20 cellular contexts compared by ENCODE assay signal in genomic region chr2:121976912-121977311, GRCh38.
DNase-seq lines count a peak whose midpoint lies in the region; ATAC-seq, FAIRE-seq and TF ChIP-seq lines count a peak whose summit lies in the region.
"Had no signal": no experiment of that assay in that cellular context is flagged by ENCODE, and none has a peak within 500 bp of the region (broad histone marks: within the 10 kb centered on the region; RNA-seq: fewer than 3 reads in every experiment).

No MANE protein-coding gene starts in this region.

- no peak overlapping the region for H3K4me3 ChIP-seq in left ventricle myocardium inferior
- H3K4me3 ChIP-seq in heart right ventricle, result no peak overlapping the region
- no peak overlapping the region for H3K4me3 ChIP-seq in KMS-11 (IDR thresholded peaks at IDR 0.05; ENCODE audit: insufficient read depth, low read depth, low read length)
- H3K4me3 ChIP-seq in GM12878, result no peak overlapping the region
- H3K4me3 ChIP-seq in parathyroid adenoma (ENCODE audit: low read depth, low read length), result no peak overlapping the region
- H3K4me3 ChIP-seq: GM23338, PC-9, SJSA1 had no signal

- H3K36me3 ChIP-seq in left ventricle myocardium inferior (no peaks in the 10 kb centered on the region), heart right ventricle (no peaks in the 10 kb centered on the region), KMS-11 (ENCODE audit: insufficient read depth) (no peaks in the 10 kb centered on the region), GM12878 (ENCODE audit: control insufficient read depth in 2 of 2, insufficient read depth in 2 of 2, low read length in 1 of 2) (no peaks in the 10 kb centered on the region), parathyroid adenoma (ENCODE audit: control insufficient read depth, insufficient read depth, low read length) (no peaks in the 10 kb centered on the region)
- H3K36me3 ChIP-seq: SJSA1 had no signal

- 8 to 18% methylated on average over 3 of the region's 3 CpGs for WGBS in heart right ventricle, 2 donors
- WGBS in GM12878 (ENCODE audit: insufficient coverage, insufficient replicate concordance, low lambda C conversion rate, missing lambda C conversion rate), result 14% methylated on average over 3 of the region's 3 CpGs

- SMC1A ChIA-PET in GM12878 (lab: Charles Lee; ENCODE audit: uncharacterized antibody, unreplicated experiment), result interaction anchor here (0.6 to 1.5 kb wide), 9 partner anchors 15 to 773 kb away, joined by 3 to 4 read pairs (median 3); no protein-coding TSS in a partner anchor

- no peak for TF ChIP-seq EP300 in GM12878 (IDR thresholded peaks at IDR 0.05; ENCODE audit: borderline replicate concordance in 1 of 2, control insufficient read depth in 1 of 2, low read depth in 2 of 2, low read length in 2 of 2)

- no peaks in the 10 kb centered on the region for H3K9me3 ChIP-seq in left ventricle myocardium inferior (replicated peaks)
- peaks cover 0 to 3% (median 0%) of the 10 kb centered on the region in 11 donors for H3K9me3 ChIP-seq in heart right ventricle
- H3K9me3 ChIP-seq in GM12878 (replicated peaks; ENCODE audit: control insufficient read depth, insufficient read depth, low read length), result no peaks in the 10 kb centered on the region; the same call in 2 of the 3 replicates
- no peaks in the 10 kb centered on the region for H3K9me3 ChIP-seq in parathyroid adenoma (ENCODE audit: control insufficient read depth, low read length)
- H3K9me3 ChIP-seq: SJSA1 had no signal

- no TSS peak for BruUV-seq in GM12878 (replicated peaks; lab: Mats Ljungman, UMichigan)

- RAD21 ChIA-PET in GM12878 (lab: Charles Lee; ENCODE audit: unreplicated experiment), result interaction anchor here (0.7 to 2.2 kb wide), 6 partner anchors 9 to 777 kb away, joined by 3 to 6 read pairs (median 3); no protein-coding TSS in a partner anchor

- no peak for ATAC-seq in heart right ventricle
- ATAC-seq in GM12878, result no peak
- ATAC-seq in GM18867 (IDR thresholded peaks at IDR 0.05; ENCODE audit: unreplicated experiment), result no peak
- ATAC-seq in GM21528 (IDR thresholded peaks at IDR 0.05; ENCODE audit: low FRiP score, unreplicated experiment), result no peak
- ATAC-seq: GM23338, HCT116 had no signal

- H3K9ac ChIP-seq in KMS-11 (no peak overlapping the region), GM12878 (ENCODE audit: control insufficient read depth, insufficient read depth, low read length) (no peak overlapping the region), parathyroid adenoma (no peak overlapping the region)

- CTCF ChIA-PET in GM12878 (lab: Yijun Ruan, JAX), result interaction anchor here (0.6 to 1.5 kb wide), 6 partner anchors 18 to 757 kb away, joined by 3 to 6 read pairs (median 3); no protein-coding TSS in a partner anchor

- no peak for TF ChIP-seq CTCF in left ventricle myocardium inferior (IDR thresholded peaks at IDR 0.05; ENCODE audit: borderline replicate concordance)
- TF ChIP-seq CTCF in heart right ventricle (IDR thresholded peaks at IDR 0.05), result no peak
- no peak for TF ChIP-seq CTCF in KMS-11 (conservative IDR thresholded peaks at IDR 0.05; ENCODE audit: low read depth, low read length)
- TF ChIP-seq CTCF in GM12878 (IDR thresholded peaks at IDR 0.05 in 2 of 3, conservative IDR thresholded peaks at IDR 0.05 in 1 of 3; ENCODE audit: control insufficient read depth in 2 of 3, extremely low read depth in 1 of 3, insufficient read depth in 1 of 3, low read depth in 3 of 3, low read length in 3 of 3), result no peak
- TF ChIP-seq CTCF in parathyroid adenoma (IDR thresholded peaks at IDR 0.05), result no peak

- peak overlapping the region; percentile 44; the same call in 1 of the 2 replicates for H2AFZ ChIP-seq in KMS-11 (ENCODE audit: low read depth)
- H2AFZ ChIP-seq in GM12878 (ENCODE audit: control insufficient read depth, low read depth, low read length), result no peak overlapping the region; the same call in 1 of the 2 replicates
- H2AFZ ChIP-seq in parathyroid adenoma, result peak overlapping the region; percentile 23
- H2AFZ ChIP-seq: GM23338, PC-9 had no signal

- no peak for DNase-seq in left ventricle myocardium inferior
- DNase-seq in heart right ventricle, result no peak
- no peak for DNase-seq in GM12878 (ENCODE audit: low read depth, low spot score)
- no peak for DNase-seq in GM19240 (ENCODE audit: insufficient read length, low spot score)
- DNase-seq: C1 segment of cervical spinal cord, DMS79, IMR-90, NCI-H1105, NCI-H2081 treated with DMSO at 0.1 percent for 48 hours, NCI-H510A, NCI-H748 treated with DMSO at 0.1 percent for 48 hours, PC-9 had no signal

- no peaks in the 10 kb centered on the region for H3K79me2 ChIP-seq in KMS-11 (ENCODE audit: insufficient read depth, low read depth)
- no peaks in the 10 kb centered on the region for H3K79me2 ChIP-seq in GM12878 (ENCODE audit: control insufficient read depth, insufficient read depth, low read length)
- H3K79me2 ChIP-seq in parathyroid adenoma, result no peaks in the 10 kb centered on the region

- in situ Hi-C loops in GM12878 (cut with MboI), result loop anchor here (10.0 kb wide), 1 partner anchor 768 kb away; no protein-coding TSS in a partner anchor

- TF ChIP-seq RAD21 in GM12878 (IDR thresholded peaks at IDR 0.05; ENCODE audit: insufficient read depth, low read depth, low read length), result no peak

- POLR2A ChIA-PET in GM12878 (lab: Charles Lee), result no interaction called here

- intact Hi-C loops in left ventricle myocardium inferior (cut with micrococcal nuclease), result no loop called here
- intact Hi-C loops in heart right ventricle (cut with DNase I), result loop anchor here in 3 of 10 donors (10.0 kb wide), 3 partner anchors 142 to 478 kb away; no protein-coding TSS in a partner anchor
- intact Hi-C loops in GM12878 (cut with micrococcal nuclease; ENCODE audit: unreplicated experiment), result loop anchor here (5.0 to 10.0 kb wide), 2 partner anchors 478 to 730 kb away; no protein-coding TSS in a partner anchor

- peak; percentile 35 for FAIRE-seq in GM12878 (lab: Jason Lieb, UNC)
- FAIRE-seq: HTR-8/SVneo had no signal

- H3K27ac ChIP-seq in left ventricle myocardium inferior (replicated peaks), result peak overlapping the region; percentile 18
- peak overlapping the region in 1 of 10 donors; percentile 12 for H3K27ac ChIP-seq in heart right ventricle
- H3K27ac ChIP-seq in KMS-11, result no peak overlapping the region
- H3K27ac ChIP-seq in GM12878 (ENCODE audit: control insufficient read depth, insufficient read depth), result no peak overlapping the region
- no peak overlapping the region for H3K27ac ChIP-seq in parathyroid adenoma
- H3K27ac ChIP-seq: PC-9, SJSA1 had no signal

- 0 out of 2 replicates have a peak overlapping the region, but pooled peaks have one; percentile 29 for H3K4me2 ChIP-seq in KMS-11
- H3K4me2 ChIP-seq in GM12878 (ENCODE audit: control insufficient read depth, insufficient read depth), result no peak overlapping the region
- no peak overlapping the region for H3K4me2 ChIP-seq in parathyroid adenoma (ENCODE audit: low read length)
- H3K4me2 ChIP-seq: GM23338, PC-9 had no signal

- TF ChIP-seq POLR2A in GM12878 (IDR thresholded peaks at IDR 0.05; ENCODE audit: low read depth, low read length), result no peak

- H3K4me1 ChIP-seq in left ventricle myocardium inferior (peaks cover 12% of the 10 kb centered on the region), heart right ventricle (peaks cover 0 to 11% (median 9%) of the 10 kb centered on the region in 9 donors), KMS-11 (ENCODE audit: low read depth, poor library complexity, severe bottlenecking) (peaks cover 12% of the 10 kb centered on the region), GM12878 (ENCODE audit: control insufficient read depth, insufficient read depth, low read length) (no peaks in the 10 kb centered on the region), parathyroid adenoma (no peaks in the 10 kb centered on the region)
- H3K4me1 ChIP-seq: SJSA1 had no signal

- H3K27me3 ChIP-seq in left ventricle myocardium inferior (ENCODE audit: low read depth) (peaks cover 17% of the 10 kb centered on the region), heart right ventricle (peaks cover 0 to 20% (median 4%) of the 10 kb centered on the region in 7 donors), KMS-11 (ENCODE audit: insufficient read depth, low read depth) (no peaks in the 10 kb centered on the region), GM12878 (replicated peaks in 1 of 2; ENCODE audit: control insufficient read depth in 2 of 2, insufficient read depth in 2 of 2, low read length in 1 of 2) (no peaks in the 10 kb centered on the region), parathyroid adenoma (ENCODE audit: control insufficient read depth, insufficient read depth, low read length) (no peaks in the 10 kb centered on the region)
- H3K27me3 ChIP-seq: SJSA1 had no signal

- H4K20me1 ChIP-seq in KMS-11 (ENCODE audit: insufficient read depth) (no peaks in the 10 kb centered on the region), GM12878 (ENCODE audit: control insufficient read depth, insufficient read depth) (no peaks in the 10 kb centered on the region)

TF ChIP-seq in GM12878, 131 proteins besides CTCF, POLR2A, EP300 and RAD21 (continues in another document):
- TF ChIP-seq GATAD2B (conservative IDR thresholded peaks at IDR 0.05; ENCODE audit: low read depth), result no peak
- TF ChIP-seq TARDBP (IDR thresholded peaks at IDR 0.05; ENCODE audit: borderline replicate concordance), result no peak
- 0 out of 2 replicates have a peak, but pooled peaks have one; percentile 21 for TF ChIP-seq IKZF1 (conservative IDR thresholded peaks at IDR 0.05)
- TF ChIP-seq MTA2 (IDR thresholded peaks at IDR 0.05; ENCODE audit: low read depth), result peak; percentile 20; the same call in 1 of the 2 replicates
- no peak for TF ChIP-seq NR2F1 (conservative IDR thresholded peaks at IDR 0.05)
- TF ChIP-seq BCL3 (IDR thresholded peaks at IDR 0.05; ENCODE audit: borderline replicate concordance, insufficient read depth, low read depth, low read length, poor library complexity, severe bottlenecking), result no peak
